8 cellular contexts compared by ENCODE assay signal in the genomic region with DNA sequence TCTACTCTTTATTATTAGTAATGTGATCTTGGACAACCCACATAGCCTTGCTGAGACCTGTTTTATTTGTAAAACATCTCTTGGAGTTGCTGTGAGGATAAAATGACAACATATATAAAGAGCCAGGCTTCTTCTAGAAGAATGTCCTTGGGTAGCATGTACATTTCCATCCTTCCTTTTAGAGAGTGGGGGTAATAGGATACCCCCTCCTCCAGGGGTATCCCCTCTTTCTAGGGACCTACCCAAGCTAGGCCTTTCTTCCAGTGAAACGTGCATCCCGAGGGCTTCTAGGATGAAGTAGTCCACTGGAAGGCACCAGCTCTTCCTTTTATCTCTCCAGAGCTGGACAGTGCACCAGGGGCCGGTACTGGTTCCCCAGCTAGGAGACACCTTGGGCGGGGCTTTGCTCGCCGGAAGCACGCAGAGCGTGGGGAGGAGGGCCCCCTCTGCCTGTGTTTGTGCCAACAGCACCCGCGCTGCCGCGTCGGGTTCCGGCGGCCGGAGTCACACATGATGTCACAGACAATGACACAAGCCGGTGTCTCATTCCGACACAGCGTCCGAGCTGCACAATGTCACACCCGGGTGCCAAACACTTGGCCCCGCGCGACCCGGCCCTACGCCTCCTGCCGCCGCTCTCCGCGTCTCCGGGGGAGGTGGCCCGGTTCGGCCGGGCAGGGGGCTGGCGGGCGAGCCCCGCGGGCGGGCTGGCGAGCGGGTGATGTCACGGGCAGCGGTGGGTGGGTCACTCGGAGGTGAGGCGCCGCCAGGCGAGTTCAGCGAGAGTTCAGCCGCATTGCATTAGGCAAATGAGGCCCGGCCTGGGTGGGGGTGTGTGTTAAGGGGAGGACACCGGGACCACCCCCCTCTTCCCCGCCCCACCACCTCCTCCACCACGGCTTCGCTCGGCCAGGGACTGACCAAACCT. TPM values are rescaled to one million over a fixed set of nuclear protein-coding genes. Genes with fewer than 3 reads are reported as not detected.
DNase-seq lines count a peak whose midpoint lies in the region; ATAC-seq and TF ChIP-seq lines count a peak whose summit lies in the region.

No MANE protein-coding gene starts in this region.

- DNase-seq in Ammon's horn (ENCODE audit: low spot score) (peak; percentile 71), GM19240 (ENCODE audit: insufficient read length, low spot score) (peak; percentile 78), SJCRH30 (peak; percentile 81 to 85), glutamatergic neuron (peak; percentile 80), osteocyte (ENCODE audit: extremely low spot score, unreplicated experiment) (no peak), tibial artery (peak; percentile 94 to 98)
- DNase-seq in activated naive CD4-positive, alpha-beta T cell treated with anti-CD3 and anti-CD28 coated beads, Interleukin-2, amount 50 U/mL, for 16 hours = peak; percentile 78

- H3K4me3 ChIP-seq in SJCRH30 (peak overlapping the region; percentile 70), tibial artery (peak overlapping the region; percentile 70 to 97)

- H3K9me3 Mint-ChIP-seq in glutamatergic neuron (ENCODE audit: unreplicated experiment) (peaks cover 9% of the 10 kb centered on the region), osteocyte (ENCODE audit: unreplicated experiment) (no peaks in the 10 kb centered on the region)

- H3K9me3 ChIP-seq in SJCRH30 (replicated peaks) (no peaks in the 10 kb centered on the region), tibial artery (no peaks in the 10 kb centered on the region)

- peak overlapping the region; percentile 92 for H3K27ac ChIP-seq in SJCRH30
- peak overlapping the region; percentile 96 for H3K27ac ChIP-seq in tibial artery

- H3K36me3 ChIP-seq in SJCRH30 = no peaks in the 10 kb centered on the region; the same call in 1 of the 2 replicates
- no peaks in the 10 kb centered on the region for H3K36me3 ChIP-seq in tibial artery

- H3K36me3 Mint-ChIP-seq in glutamatergic neuron (ENCODE audit: unreplicated experiment) (peaks cover 5% of the 10 kb centered on the region), osteocyte (ENCODE audit: unreplicated experiment) (peaks cover 11% of the 10 kb centered on the region)

- peak; percentile 62 for ATAC-seq in HG03571 (IDR thresholded peaks at IDR 0.05; ENCODE audit: unreplicated experiment)

- H3K27me3 Mint-ChIP-seq in glutamatergic neuron (ENCODE audit: unreplicated experiment) (peaks cover 18% of the 10 kb centered on the region), osteocyte (ENCODE audit: unreplicated experiment) (no peaks in the 10 kb centered on the region)

- H3K4me1 Mint-ChIP-seq in glutamatergic neuron (ENCODE audit: low read depth, unreplicated experiment) (peaks cover 21% of the 10 kb centered on the region), osteocyte (ENCODE audit: unreplicated experiment) (peaks cover 57% of the 10 kb centered on the region)

- H3K4me1 ChIP-seq in SJCRH30 (peaks cover 38% of the 10 kb centered on the region), tibial artery (peaks cover 0 to 76% (median 59%) of the 10 kb centered on the region in 4 donors)

- H3K27me3 ChIP-seq in SJCRH30 (no peaks in the 10 kb centered on the region), tibial artery (no peaks in the 10 kb centered on the region)

- H3K27ac Mint-ChIP-seq in glutamatergic neuron (ENCODE audit: unreplicated experiment) (peak overlapping the region; percentile 73), osteocyte (ENCODE audit: unreplicated experiment) (peak overlapping the region; percentile 75)

- intact Hi-C loops in tibial artery (cut with DNase I; ENCODE audit: low total_unique reads) = no loop called here

- peak overlapping the region; percentile 96 for H3K4me3 Mint-ChIP-seq in glutamatergic neuron (ENCODE audit: unreplicated experiment)
- H3K4me3 Mint-ChIP-seq in osteocyte (ENCODE audit: unreplicated experiment) = peak overlapping the region; percentile 78

- no peak for TF ChIP-seq CTCF in glutamatergic neuron (IDR thresholded peaks at IDR 0.05; ENCODE audit: partially characterized antibody, unreplicated experiment)
- peak; percentile 20 for TF ChIP-seq CTCF in osteocyte (IDR thresholded peaks at IDR 0.05)
- TF ChIP-seq CTCF in tibial artery (IDR thresholded peaks at IDR 0.05) = peak; percentile 8 to 13

RNA-seq across cellular contexts. Expression of a gene that starts 23.4 kb away (rescaled TPM):
- not detected in 2 replicates for total RNA-seq in SJCRH30 (2014; rRNA removed; shearing (Covaris generic))
- total RNA-seq in glutamatergic neuron (ENCODE audit: unreplicated experiment) (not detected), osteocyte (0.40 TPM in 1 of 2 replicates, not detected in the other)

RNA-seq across cellular contexts. Expression of a gene that starts 32.2 kb away (rescaled TPM):
- total RNA-seq in SJCRH30 (2014; rRNA removed; shearing (Covaris generic)) = 42.3 and 43.2 TPM in 2 replicates
- total RNA-seq in glutamatergic neuron (ENCODE audit: unreplicated experiment) = 26.2 TPM
- 62.6 and 65.2 TPM in 2 replicates for total RNA-seq in osteocyte

RNA-seq across cellular contexts. Expression of a gene that starts 53.5 kb away (rescaled TPM):
- total RNA-seq in SJCRH30 (2014; rRNA removed; shearing (Covaris generic)) = 89.3 and 97.0 TPM in 2 replicates
- 4.7 TPM for total RNA-seq in glutamatergic neuron (ENCODE audit: unreplicated experiment)
- 6.7 and 10.8 TPM in 2 replicates for total RNA-seq in osteocyte
